In the genomic region with DNA sequence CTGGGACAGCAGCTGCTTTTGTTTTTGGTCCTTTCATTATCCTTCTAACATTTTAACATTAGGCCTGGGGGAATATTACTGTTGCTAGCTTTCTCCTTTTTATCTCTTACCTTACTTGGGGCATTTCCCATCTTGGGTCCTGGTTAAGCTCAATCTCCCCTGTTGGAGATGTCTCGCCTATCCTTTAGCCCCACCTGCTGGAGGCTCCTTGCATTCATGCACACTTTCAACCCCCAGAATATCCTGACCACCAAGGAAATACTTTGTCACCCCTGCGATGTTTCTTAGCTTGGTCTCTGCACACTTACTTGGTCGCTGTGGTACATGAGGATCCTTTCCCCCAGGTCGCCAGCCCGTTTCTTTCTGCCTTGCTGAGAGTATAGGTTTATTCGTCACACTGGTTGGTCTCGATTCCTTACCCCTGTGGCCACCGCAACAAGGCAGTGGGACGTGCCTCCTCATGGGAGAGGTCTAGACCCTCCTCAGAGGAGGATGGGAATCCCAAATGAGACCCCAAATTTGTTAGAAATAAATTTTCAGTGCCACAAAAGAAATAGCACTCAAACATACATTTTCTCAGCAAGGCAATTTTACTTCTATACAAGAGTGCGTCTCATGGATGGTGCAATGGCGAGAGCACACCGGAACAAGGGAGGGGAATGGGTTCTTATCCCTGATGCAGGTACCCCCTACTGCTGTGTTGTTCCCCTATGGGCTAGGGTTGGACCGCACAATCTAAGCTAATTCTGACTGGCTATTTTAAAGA, we compare ENCODE assay signal across 8 cellular contexts. TPM values are rescaled to one million over a fixed set of nuclear protein-coding genes. Genes with fewer than 3 reads are reported as not detected.
DNase-seq lines count a peak whose midpoint lies in the region; ATAC-seq, FAIRE-seq and TF ChIP-seq lines count a peak whose summit lies in the region.

No MANE protein-coding gene starts in this region.

- POLR2A ChIA-PET in H1 (lab: Charles Lee; ENCODE audit: partially characterized antibody) = interaction anchor here (0.8 to 1.0 kb wide), 5 partner anchors 17 to 154 kb away, joined by 3 to 6 read pairs (median 4); no protein-coding TSS in a partner anchor

- 0 out of 2 replicates have a peak, but pooled peaks cover 2% of the 10 kb centered on the region for H3K9me3 ChIP-seq in BE2C
- no peaks in the 10 kb centered on the region for H3K9me3 ChIP-seq in H1 (ENCODE audit: insufficient read depth in 2 of 2, low read depth in 1 of 2, low read length in 1 of 2)
- H3K9me3 ChIP-seq in gastrocnemius medialis = no peaks in the 10 kb centered on the region

- no peak overlapping the region for H3K56ac ChIP-seq in H1 (replicated peaks; ENCODE audit: insufficient read length, low read depth, low read length)

- TF ChIP-seq CTCF in BE2C (IDR thresholded peaks at IDR 0.05; ENCODE audit: low read depth, low read length) (peak; percentile 88), HFF-Myc (IDR thresholded peaks at IDR 0.05; ENCODE audit: low read depth, low read length, missing control alignments) (peak; percentile 77), H1 (IDR thresholded peaks at IDR 0.05; ENCODE audit: control extremely low read depth in 1 of 3, insufficient read depth in 1 of 3, low read depth in 1 of 3, low read length in 3 of 3) (peak; percentile 70 to 86 (median 83)), gastrocnemius medialis (IDR thresholded peaks at IDR 0.05 in 4 of 5, conservative IDR thresholded peaks at IDR 0.05 in 1 of 5) (peak; percentile 43 to 69 (median 61))

- H4K8ac ChIP-seq in H1 (ENCODE audit: extremely low read depth, insufficient read depth, low read length) = no peak overlapping the region

- no peak overlapping the region for H4K91ac ChIP-seq in H1 (replicated peaks; ENCODE audit: insufficient read length, low read length)

- TF ChIP-seq POLR2A in H1 (IDR thresholded peaks at IDR 0.05; ENCODE audit: control extremely low read depth in 1 of 2, low read depth in 2 of 2, low read length in 2 of 2) = no peak
- TF ChIP-seq POLR2A in gastrocnemius medialis (IDR thresholded peaks at IDR 0.05) = no peak

- no peak overlapping the region for H2BK20ac ChIP-seq in H1 (ENCODE audit: low read length)

- no peak overlapping the region for H3K9ac ChIP-seq in H1 (replicated peaks in 1 of 4; ENCODE audit: extremely low read depth in 1 of 4, low read depth in 3 of 4, low read length in 3 of 4)

- H3K23me2 ChIP-seq in H1 (ENCODE audit: low read depth, low read length) = no peaks in the 10 kb centered on the region

- H4K5ac ChIP-seq in H1 (ENCODE audit: insufficient read length, low read depth, low read length) = no peak overlapping the region

- ATAC-seq in gastrocnemius medialis (no peak), GM21529 (IDR thresholded peaks at IDR 0.05; ENCODE audit: unreplicated experiment) (no peak), GM18517 (IDR thresholded peaks at IDR 0.05; ENCODE audit: unreplicated experiment) (no peak)

- peaks cover 3% of the 10 kb centered on the region for H3K4me1 ChIP-seq in BE2C
- no peaks in the 10 kb centered on the region; a peak in 1 of 7 replicates for H3K4me1 ChIP-seq in H1 (replicated peaks in 1 of 4; ENCODE audit: control insufficient read depth in 3 of 4, insufficient read depth in 4 of 4, low read length in 3 of 4)
- peaks cover 5 to 6% of the 10 kb centered on the region in 2 donors for H3K4me1 ChIP-seq in gastrocnemius medialis

- no peak overlapping the region for H3K4me3 ChIP-seq in BE2C (ENCODE audit: low read depth, low read length)
- H3K4me3 ChIP-seq in HFF-Myc (replicated peaks; ENCODE audit: low read depth, low read length) = no peak overlapping the region
- H3K4me3 ChIP-seq in H1 (ENCODE audit: extremely low read depth in 1 of 4, insufficient read depth in 2 of 4, low read depth in 3 of 4, low read length in 4 of 4) = no peak overlapping the region
- H3K4me3 ChIP-seq in gastrocnemius medialis = no peak overlapping the region

- no peaks in the 10 kb centered on the region for H3K79me1 ChIP-seq in H1 (ENCODE audit: low read depth, low read length)

- CTCF ChIA-PET in H1 (lab: Charles Lee; ENCODE audit: partially characterized antibody) = interaction anchor here (0.5 to 4.9 kb wide), 55 partner anchors 9 to 342 kb away, joined by 3 to 31 read pairs (median 4); partner anchors contain the start of genes APOL2 and FOXRED2

- in situ Hi-C loops in gastrocnemius medialis (cut with MboI; ENCODE audit: low sequenced_read_pairs in 4 of 4) = no loop called here

- TF ChIP-seq RAD21 in H1 (IDR thresholded peaks at IDR 0.05 in 1 of 2, conservative IDR thresholded peaks at IDR 0.05 in 1 of 2; ENCODE audit: low read depth in 2 of 2, low read length in 2 of 2) = peak; percentile 83 to 91

- H2BK5ac ChIP-seq in H1 (ENCODE audit: low read depth, low read length) = no peak overlapping the region

- no peak overlapping the region for H2BK120ac ChIP-seq in H1 (replicated peaks; ENCODE audit: low read depth, low read length)

- DNase-seq in BE2C = peak; percentile 72
- DNase-seq in HFF-Myc (ENCODE audit: extremely low read depth, low read depth) = no peak
- DNase-seq in activated CD4-positive, alpha-beta T cell treated with anti-CD3 and anti-CD28 coated beads, Interleukin-2, amount 50 U/mL, for 1 hour = peak; percentile 67
- DNase-seq in H1 (ENCODE audit: low read depth in 1 of 2, low spot score in 2 of 2) = peak in 1 of 2 experiments; percentile 85
- DNase-seq in gastrocnemius medialis = no peak
- no peak for DNase-seq in AG08396 (ENCODE audit: low spot score)

- FAIRE-seq in H1 (lab: Jason Lieb, UNC) = peak; percentile 97

- H3K27ac ChIP-seq in H1 (ENCODE audit: low read depth, low read length) (no peak overlapping the region), gastrocnemius medialis (no peak overlapping the region)

- 79% methylated on average over 13 of the region's 13 CpGs; no CpG with 5 or more reads in 1 of the 2 experiments for WGBS in H1 (ENCODE audit: extremely low coverage in 1 of 2, insufficient coverage in 1 of 2, insufficient read length in 1 of 2, insufficient replicate concordance in 2 of 2, low coverage in 1 of 2, low lambda C conversion rate in 2 of 2, missing lambda C conversion rate in 1 of 2), 2 experiments

- no peak overlapping the region for H2AK5ac ChIP-seq in H1 (ENCODE audit: low read depth, low read length)

- H3K79me2 ChIP-seq in H1 (ENCODE audit: control insufficient read depth in 1 of 2, insufficient read depth in 2 of 2, low read length in 2 of 2) = no peaks in the 10 kb centered on the region

- H3K18ac ChIP-seq in H1 (ENCODE audit: extremely low read depth, low read length) = no peak overlapping the region

- H3K23ac ChIP-seq in H1 (ENCODE audit: insufficient read length) = no peak overlapping the region

- intact Hi-C loops in gastrocnemius medialis (cut with DNase I; ENCODE audit: low total_unique reads) = no loop called here

- H4K20me1 ChIP-seq in H1 (replicated peaks in 1 of 2; ENCODE audit: control insufficient read depth in 1 of 2, insufficient read depth in 2 of 2, low read length in 2 of 2) = no peaks in the 10 kb centered on the region

- H3K36me3 ChIP-seq in BE2C (peaks cover 24% of the 10 kb centered on the region), H1 (ENCODE audit: control insufficient read depth in 2 of 4, insufficient read depth in 4 of 4, low read length in 3 of 4) (peaks cover 0 to 16% (median 4%) of the 10 kb centered on the region in 4 experiments; a peak in 5 of 8 replicates), gastrocnemius medialis (peaks cover 0 to 7% of the 10 kb centered on the region in 2 donors)

- no peak for TF ChIP-seq EP300 in H1 (IDR thresholded peaks at IDR 0.05; ENCODE audit: borderline replicate concordance in 1 of 2, low read depth in 2 of 2, low read length in 2 of 2)

- no peak overlapping the region; the same call in 1 of the 2 replicates for H2BK15ac ChIP-seq in H1 (ENCODE audit: low read length)

- H3K27me3 ChIP-seq in BE2C = no peaks in the 10 kb centered on the region
- peaks cover 0 to 7% (median 5%) of the 10 kb centered on the region in 4 experiments; a peak in 5 of 7 replicates for H3K27me3 ChIP-seq in H1 (replicated peaks in 1 of 4; ENCODE audit: control insufficient read depth in 3 of 4, extremely low read depth in 1 of 4, insufficient read depth in 3 of 4, low read length in 3 of 4)
- H3K27me3 ChIP-seq in gastrocnemius medialis = no peaks in the 10 kb centered on the region

- H2BK12ac ChIP-seq in H1 (ENCODE audit: low read depth, low read length) = 0 out of 2 replicates have a peak overlapping the region, but pooled peaks have one; percentile 33

- H2AFZ ChIP-seq in H1 (ENCODE audit: low read length) = no peak overlapping the region

- no peak overlapping the region for H3K14ac ChIP-seq in H1 (ENCODE audit: insufficient read length)

- H3K4me2 ChIP-seq in H1 (ENCODE audit: insufficient read depth in 1 of 2, low read depth in 2 of 2, low read length in 2 of 2) = no peak overlapping the region

- no peak overlapping the region for H3K4ac ChIP-seq in H1 (replicated peaks; ENCODE audit: insufficient read length, low read depth, low read length)

RNA-seq across cellular contexts. Expression of gene TXN2, which starts 5.4 kb away (rescaled TPM):
- 356 TPM for polyA plus RNA-seq in BE2C (2012; ENCODE audit: insufficient read depth, insufficient read length, low read depth)
- total RNA-seq in H1 (2021; fragmentation: NEBNext Ultra II Directional; extraction: Animal tissue kit (Norgen Biotek cat#: 25700)) = 47.5 and 53.8 TPM in 2 replicates
- 116 and 124 TPM in 2 replicates for polyA plus RNA-seq in H1 (2011; rRNA removed)
- 132 TPM for polyA plus RNA-seq in H1 (2011; cell fraction: cytosol; rRNA removed)
- 83.4 TPM for polyA plus RNA-seq in H1 (2011; cell fraction: nucleus; rRNA removed)
- polyA plus RNA-seq in H1 (2012, experiment 1 of 2) = 60.1 to 78.2 TPM (median 74.1 TPM) in 4 replicates
- polyA plus RNA-seq in H1 (2012, experiment 2 of 2) = 94.0 TPM
- polyA plus RNA-seq in H1 (2013, experiment 1 of 2) = 48.6 TPM
- polyA plus RNA-seq in H1 (2013, experiment 2 of 2) = 47.3 TPM
- polyA minus RNA-seq in H1 (2011; rRNA and poly(A)+ RNA removed) = 62.2 and 73.6 TPM in 2 replicates
- polyA minus RNA-seq in H1 (2011; cell fraction: cytosol; rRNA and poly(A)+ RNA removed) = 39.3 TPM
- polyA minus RNA-seq in H1 (2011; cell fraction: nucleus; rRNA and poly(A)+ RNA removed) = 25.2 TPM
- 100 to 1,000 TPM in 1 of 4 donors, 10 to 100 TPM in 3; 64.9 to 122 (median 86.0) TPM for total RNA-seq in gastrocnemius medialis

RNA-seq across cellular contexts. Expression of gene FOXRED2, which starts 20.0 kb away (rescaled TPM):
- 19.5 TPM for polyA plus RNA-seq in BE2C (2012; ENCODE audit: insufficient read depth, insufficient read length, low read depth)
- total RNA-seq in H1 (2021; fragmentation: NEBNext Ultra II Directional; extraction: Animal tissue kit (Norgen Biotek cat#: 25700)) = 27.8 and 31.5 TPM in 2 replicates
- 11.5 and 17.1 TPM in 2 replicates for polyA plus RNA-seq in H1 (2011; rRNA removed)
- polyA plus RNA-seq in H1 (2011; cell fraction: cytosol; rRNA removed) = 6.6 TPM
- polyA plus RNA-seq in H1 (2011; cell fraction: nucleus; rRNA removed) = 14.6 TPM
- 11.1 to 19.7 TPM (median 14.2 TPM) in 4 replicates for polyA plus RNA-seq in H1 (2012, experiment 1 of 2)
- polyA plus RNA-seq in H1 (2012, experiment 2 of 2) = 15.2 TPM
- 16.3 TPM for polyA plus RNA-seq in H1 (2013, experiment 1 of 2)
- 18.0 TPM for polyA plus RNA-seq in H1 (2013, experiment 2 of 2)
- 10.5 and 14.3 TPM in 2 replicates for polyA minus RNA-seq in H1 (2011; rRNA and poly(A)+ RNA removed)
- 12.0 TPM for polyA minus RNA-seq in H1 (2011; cell fraction: cytosol; rRNA and poly(A)+ RNA removed)
- 13.3 TPM for polyA minus RNA-seq in H1 (2011; cell fraction: nucleus; rRNA and poly(A)+ RNA removed)
- 10 to 100 TPM in 1 of 4 donors, 1 to 10 TPM in 3; 2.6 to 13.6 (median 5.1) TPM for total RNA-seq in gastrocnemius medialis

RNA-seq across cellular contexts. Expression of gene EIF3D, which starts 42.2 kb away (rescaled TPM):
- polyA plus RNA-seq in BE2C (2012; ENCODE audit: insufficient read depth, insufficient read length, low read depth) = 612 TPM
- total RNA-seq in H1 (2021; fragmentation: NEBNext Ultra II Directional; extraction: Animal tissue kit (Norgen Biotek cat#: 25700)) = 195 and 196 TPM in 2 replicates
- polyA plus RNA-seq in H1 (2011; rRNA removed) = 329 and 408 TPM in 2 replicates
- 482 TPM for polyA plus RNA-seq in H1 (2011; cell fraction: cytosol; rRNA removed)
- polyA plus RNA-seq in H1 (2011; cell fraction: nucleus; rRNA removed) = 437 TPM
- polyA plus RNA-seq in H1 (2012, experiment 1 of 2) = 214 to 312 TPM (median 300 TPM) in 4 replicates
- polyA plus RNA-seq in H1 (2012, experiment 2 of 2) = 95.3 TPM
- polyA plus RNA-seq in H1 (2013, experiment 1 of 2) = 142 TPM
- 137 TPM for polyA plus RNA-seq in H1 (2013, experiment 2 of 2)
- 459 and 470 TPM in 2 replicates for polyA minus RNA-seq in H1 (2011; rRNA and poly(A)+ RNA removed)
- polyA minus RNA-seq in H1 (2011; cell fraction: cytosol; rRNA and poly(A)+ RNA removed) = 274 TPM
- polyA minus RNA-seq in H1 (2011; cell fraction: nucleus; rRNA and poly(A)+ RNA removed) = 176 TPM
- total RNA-seq in gastrocnemius medialis = 100 to 1,000 TPM; 208 to 319 (median 290) TPM

Comparison
In these comparisons a context has a peak if more than half of its experiments do, and no peak if none do; other contexts are left out.
1. DNase-seq: peak in BE2C (single experiment) and activated CD4-positive, alpha-beta T cell treated with anti-CD3 and anti-CD28 coated beads, Interleukin-2, amount 50 U/mL, for 1 hour (single experiment); none in HFF-Myc (single experiment), gastrocnemius medialis (0 of 2) and AG08396 (single experiment).
2. Peak in every context shown above with its lines, with median percentiles within 50 percentile points of each other: CTCF ChIP-seq.